Comparison of ENCODE assay signal across 13 cellular contexts in genomic region chr1:232472485-232473041, GRCh38.
DNase-seq lines count a peak whose midpoint lies in the region; ATAC-seq, FAIRE-seq and TF ChIP-seq lines count a peak whose summit lies in the region.
"Had no signal": no experiment of that assay in that cellular context is flagged by ENCODE, and none has a peak within 500 bp of the region (broad histone marks: within the 10 kb centered on the region; RNA-seq: fewer than 3 reads in every experiment).

No MANE protein-coding gene starts in this region.

- in situ Hi-C loops in GM23248 (cut with MboI): no loop called here

- intact Hi-C loops in mucosa of descending colon (cut with DNase I, micrococcal nuclease): no loop called here

- H3K4me2 ChIP-seq in GM23248 (ENCODE audit: unreplicated experiment): peak overlapping the region; percentile 43
- H3K4me2 ChIP-seq in neural progenitor cell: no peak overlapping the region

- no peak for TF ChIP-seq CTCF in neural progenitor cell (IDR thresholded peaks at IDR 0.05)
- TF ChIP-seq CTCF in right atrium auricular region (IDR thresholded peaks at IDR 0.05): no peak
- TF ChIP-seq CTCF in mucosa of descending colon (IDR thresholded peaks at IDR 0.05): no peak

- H3K4me1 Mint-ChIP-seq in neural progenitor cell: peaks cover 41% of the 10 kb centered on the region
- H3K4me1 Mint-ChIP-seq: CD4-positive, CD25-positive, alpha-beta regulatory T cell had no signal

- no peak for ATAC-seq in mucosa of descending colon

- H3K27ac ChIP-seq in GM23248 (peak overlapping the region; percentile 59), neural progenitor cell (no peak overlapping the region), right atrium auricular region (no peak overlapping the region)

- H3K9ac ChIP-seq in GM23248 (no peak overlapping the region), neural progenitor cell (no peak overlapping the region)

- WGBS in GM23248 (ENCODE audit: low coverage in 1 of 2, low lambda C conversion rate in 2 of 2, missing lambda C conversion rate in 2 of 2), 2 experiments: 32 to 39% methylated on average over 3 of the region's 3 CpGs

- no peaks in the 10 kb centered on the region for H3K9me3 Mint-ChIP-seq in neural progenitor cell
- H3K9me3 Mint-ChIP-seq: CD4-positive, CD25-positive, alpha-beta regulatory T cell had no signal

- peaks cover 39% of the 10 kb centered on the region for H3F3A ChIP-seq in GM23248 (ENCODE audit: insufficient read depth)
- H3F3A ChIP-seq in neural progenitor cell (ENCODE audit: low read depth): no peaks in the 10 kb centered on the region

- FAIRE-seq in RCC 7860 (lab: Jason Lieb, UNC): peak; percentile 64

- no peaks in the 10 kb centered on the region for H3K27me3 Mint-ChIP-seq in neural progenitor cell (ENCODE audit: insufficient read depth, low read depth)

- no peaks in the 10 kb centered on the region for H3K36me3 ChIP-seq in GM23248 (ENCODE audit: low read depth)
- H3K36me3 ChIP-seq in neural progenitor cell: no peaks in the 10 kb centered on the region
- peaks cover 12% of the 10 kb centered on the region for H3K36me3 ChIP-seq in right atrium auricular region
- no peaks in the 10 kb centered on the region for H3K36me3 ChIP-seq in mucosa of descending colon (ENCODE audit: low read depth)

- H4K20me1 ChIP-seq in GM23248 (ENCODE audit: insufficient read depth) (no peaks in the 10 kb centered on the region), neural progenitor cell (ENCODE audit: low read depth) (no peaks in the 10 kb centered on the region)

- no peak overlapping the region for H3K4me3 ChIP-seq in GM23248
- H3K4me3 ChIP-seq in neural progenitor cell: no peak overlapping the region
- H3K4me3 ChIP-seq in right atrium auricular region: no peak overlapping the region
- no peak overlapping the region for H3K4me3 ChIP-seq in mucosa of descending colon

- no peaks in the 10 kb centered on the region for H3K9me2 ChIP-seq in GM23248 (ENCODE audit: insufficient read depth)

- H3K27me3 ChIP-seq in GM23248 (replicated peaks; ENCODE audit: insufficient read depth) (no peaks in the 10 kb centered on the region), neural progenitor cell (no peaks in the 10 kb centered on the region), right atrium auricular region (no peaks in the 10 kb centered on the region)

- peaks cover 39% of the 10 kb centered on the region for H3K36me3 Mint-ChIP-seq in neural progenitor cell
- H3K36me3 Mint-ChIP-seq: activated naive CD8-positive, alpha-beta T cell treated with anti-CD3 and anti-CD28 coated beads, Interleukin-2, amount 10 ng/mL, durations not matched to agents 7 days and 5 days; CD4-positive, CD25-positive, alpha-beta regulatory T cell had no signal

- H3K9me3 ChIP-seq in GM23248 (ENCODE audit: low read depth): no peaks in the 10 kb centered on the region
- H3K9me3 ChIP-seq in neural progenitor cell (ENCODE audit: low read depth): no peaks in the 10 kb centered on the region
- H3K9me3 ChIP-seq in right atrium auricular region: no peaks in the 10 kb centered on the region
- H3K9me3 ChIP-seq in mucosa of descending colon: no peaks in the 10 kb centered on the region

- H3K27ac Mint-ChIP-seq in neural progenitor cell: peak overlapping the region; percentile 81
- H3K27ac Mint-ChIP-seq: activated naive CD8-positive, alpha-beta T cell treated with anti-CD3 and anti-CD28 coated beads, Interleukin-2, amount 10 ng/mL, durations not matched to agents 7 days and 5 days; CD4-positive, CD25-positive, alpha-beta regulatory T cell had no signal

- DNase-seq in GM23248: peak; percentile 71
- peak; percentile 34 for DNase-seq in RCC 7860 (ENCODE audit: low spot score)
- DNase-seq in fibroblast of gingiva (ENCODE audit: low read depth): peak; percentile 51
- DNase-seq in neural progenitor cell (ENCODE audit: low spot score): no peak
- DNase-seq in inferior parietal cortex (ENCODE audit: extremely low spot score): no peak
- no peak for DNase-seq in right atrium auricular region (ENCODE audit: low spot score)
- DNase-seq in mucosa of descending colon: no peak
- no peak for DNase-seq in SIG-M5 (lab: John Stamatoyannopoulos, UW)
- DNase-seq: activated CD8-positive, alpha-beta memory T cell treated with anti-CD3 and anti-CD28 coated beads, Interleukin-2, amount 50 U/mL, for 48 hours; activated naive CD8-positive, alpha-beta T cell treated with anti-CD3 and anti-CD28 coated beads, Interleukin-2, amount 10 ng/mL, durations not matched to agents 7 days and 5 days; CD4-positive, CD25-positive, alpha-beta regulatory T cell; NCI-H1417; retina had no signal

- no peaks in the 10 kb centered on the region for H3K79me2 ChIP-seq in GM23248 (ENCODE audit: insufficient read depth)
- H3K79me2 ChIP-seq in neural progenitor cell (ENCODE audit: low read depth): no peaks in the 10 kb centered on the region

- H2AFZ ChIP-seq in GM23248: no peak overlapping the region
- no peak overlapping the region for H2AFZ ChIP-seq in neural progenitor cell (replicated peaks)

- H3K4me1 ChIP-seq in GM23248 (ENCODE audit: insufficient read depth): peaks cover 28% of the 10 kb centered on the region
- peaks cover 14% of the 10 kb centered on the region for H3K4me1 ChIP-seq in neural progenitor cell
- H3K4me1 ChIP-seq in right atrium auricular region: peaks cover 0 to 33% of the 10 kb centered on the region in 2 donors
- H3K4me1 ChIP-seq in mucosa of descending colon (ENCODE audit: low read depth): no peaks in the 10 kb centered on the region

- no peak overlapping the region for H3K4me3 Mint-ChIP-seq in neural progenitor cell
- H3K4me3 Mint-ChIP-seq: activated naive CD8-positive, alpha-beta T cell treated with anti-CD3 and anti-CD28 coated beads, Interleukin-2, amount 10 ng/mL, durations not matched to agents 7 days and 5 days; CD4-positive, CD25-positive, alpha-beta regulatory T cell had no signal

Comparison
In these comparisons a context has a peak if more than half of its experiments do, and no peak if none do; other contexts are left out.
1. DNase-seq: peak in GM23248 (single experiment), RCC 7860 (single experiment) and fibroblast of gingiva (single experiment); none in neural progenitor cell (single experiment), inferior parietal cortex (single experiment), right atrium auricular region (single experiment), mucosa of descending colon (0 of 3) and SIG-M5 (single experiment).